In the genomic region with DNA sequence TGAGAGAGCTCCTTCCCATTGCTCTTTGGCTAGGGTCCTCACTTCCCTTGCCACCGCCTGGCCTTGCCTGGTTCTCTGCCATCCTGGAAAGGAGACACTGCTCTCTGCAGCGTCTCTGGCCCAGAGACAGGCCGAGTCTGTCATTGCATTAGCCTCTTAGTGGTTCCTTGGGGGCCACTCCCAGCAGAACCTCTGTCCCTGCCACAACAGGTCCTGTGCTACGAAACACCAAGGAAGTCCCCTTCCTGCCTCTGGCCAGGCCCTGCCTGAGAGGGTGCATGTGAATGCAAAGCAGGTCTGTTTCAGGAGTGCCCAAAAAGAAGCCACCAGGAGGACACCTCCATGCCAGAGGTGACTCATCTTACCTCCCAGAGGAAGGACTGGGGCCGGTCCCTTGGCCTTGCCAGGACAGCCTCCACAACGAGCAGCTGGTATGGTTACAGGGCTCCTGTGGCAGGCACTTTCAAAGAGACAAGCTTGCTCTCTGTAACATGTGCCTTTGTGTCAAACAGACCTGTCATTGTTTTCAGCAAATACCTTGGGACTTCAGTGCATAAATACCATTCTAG, we compare ENCODE assay signal across 9 cellular contexts. TPM values are rescaled to one million over a fixed set of nuclear protein-coding genes. Genes with fewer than 3 reads are reported as not detected.
DNase-seq lines count a peak whose midpoint lies in the region; ATAC-seq and TF ChIP-seq lines count a peak whose summit lies in the region.
"Had no signal": no experiment of that assay in that cellular context is flagged by ENCODE, and none has a peak within 500 bp of the region (broad histone marks: within the 10 kb centered on the region; RNA-seq: fewer than 3 reads in every experiment).

No MANE protein-coding gene starts in this region.

- peaks cover 12 to 15% of the 10 kb centered on the region in 2 donors for H3K4me1 ChIP-seq in left lung
- H3K4me1 ChIP-seq in ovary (ENCODE audit: insufficient read depth) = no peaks in the 10 kb centered on the region

- peaks cover 19% of the 10 kb centered on the region for H3K4me1 Mint-ChIP-seq in activated naive CD8-positive, alpha-beta T cell treated with anti-CD3 and anti-CD28 coated beads for 36 hours

- H3K36me3 Mint-ChIP-seq in activated naive CD8-positive, alpha-beta T cell treated with anti-CD3 and anti-CD28 coated beads for 36 hours = peaks cover 9% of the 10 kb centered on the region

- no peaks in the 10 kb centered on the region for H3K27me3 Mint-ChIP-seq in activated naive CD8-positive, alpha-beta T cell treated with anti-CD3 and anti-CD28 coated beads for 36 hours

- no peak for TF ChIP-seq POLR2A in ovary (IDR thresholded peaks at IDR 0.05)

- peak; percentile 91 for DNase-seq in GM12865 (ENCODE audit: low read depth)
- peak; percentile 27 for DNase-seq in activated naive CD8-positive, alpha-beta T cell treated with anti-CD3 and anti-CD28 coated beads for 36 hours
- DNase-seq in left lung = no peak
- no peak for DNase-seq in NCI-H69 (lab: John Stamatoyannopoulos, UW)
- DNase-seq in ovary = no peak
- no peak for DNase-seq in mesenteric fat pad (ENCODE audit: low spot score)

- peaks cover 0 to 11% of the 10 kb centered on the region in 2 donors for H3K36me3 ChIP-seq in left lung
- H3K36me3 ChIP-seq in ovary = no peaks in the 10 kb centered on the region

- WGBS in ovary, 3 donors = 52 to 58% (median 53%) methylated on average over 6 of the region's 6 CpGs

- no peak for TF ChIP-seq EP300 in ovary (IDR thresholded peaks at IDR 0.05)

- peak overlapping the region; percentile 65 for H3K27ac Mint-ChIP-seq in activated naive CD8-positive, alpha-beta T cell treated with anti-CD3 and anti-CD28 coated beads for 36 hours

- H3K27me3 ChIP-seq in left lung (no peaks in the 10 kb centered on the region), ovary (no peaks in the 10 kb centered on the region)
- H3K27me3 ChIP-seq: SJSA1 had no signal

- H3K9me3 ChIP-seq in left lung = no peaks in the 10 kb centered on the region
- H3K9me3 ChIP-seq in ovary = no peaks in the 10 kb centered on the region
- H3K9me3 ChIP-seq: SJSA1 had no signal

- ATAC-seq in GM19463 (IDR thresholded peaks at IDR 0.05; ENCODE audit: unreplicated experiment) (peak; percentile 62), HG03469 (IDR thresholded peaks at IDR 0.05; ENCODE audit: unreplicated experiment) (peak; percentile 50), left lung (peak; percentile 75)

- H3K27ac ChIP-seq in left lung = peak overlapping the region in 1 of 2 donors; percentile 31
- H3K27ac ChIP-seq in ovary = no peak overlapping the region
- H3K27ac ChIP-seq: SJSA1 had no signal

- TF ChIP-seq CTCF in GM12865 (IDR thresholded peaks at IDR 0.05; ENCODE audit: insufficient read depth, low read depth, low read length, missing control alignments) (no peak), left lung (IDR thresholded peaks at IDR 0.05) (no peak), ovary (IDR thresholded peaks at IDR 0.05) (no peak)

- H3K9me3 Mint-ChIP-seq in activated naive CD8-positive, alpha-beta T cell treated with anti-CD3 and anti-CD28 coated beads for 36 hours = peaks cover 1% of the 10 kb centered on the region

- intact Hi-C loops in left lung (cut with DNase I) (no loop called here), ovary (cut with DNase I) (no loop called here)

- peak overlapping the region; percentile 62 for H3K4me3 Mint-ChIP-seq in activated naive CD8-positive, alpha-beta T cell treated with anti-CD3 and anti-CD28 coated beads for 36 hours

- peak overlapping the region; percentile 63 for H3K4me3 ChIP-seq in GM12865 (ENCODE audit: low read depth, low read length)
- no peak overlapping the region for H3K4me3 ChIP-seq in left lung
- H3K4me3 ChIP-seq in ovary = no peak overlapping the region
- H3K4me3 ChIP-seq: SJSA1 had no signal

RNA-seq across cellular contexts. Expression of a gene that starts 59.6 kb away (rescaled TPM):
- total RNA-seq in activated naive CD8-positive, alpha-beta T cell treated with anti-CD3 and anti-CD28 coated beads for 36 hours = 10 to 100 TPM; 60.7 to 62.6 TPM
- total RNA-seq in left lung (10 to 100 TPM; 46.0 to 66.2 TPM), ovary (10 to 100 TPM; 23.8 to 38.4 (median 33.9) TPM), mesenteric fat pad (48.5 TPM)
- polyA plus RNA-seq in ovary = 10 to 100 TPM; 16.3 to 47.7 TPM

Comparison
In these comparisons a context has a peak if more than half of its experiments do, and no peak if none do; other contexts are left out.
1. DNase-seq: peak in GM12865 (single experiment) and activated naive CD8-positive, alpha-beta T cell treated with anti-CD3 and anti-CD28 coated beads for 36 hours (single experiment); none in left lung (0 of 2), NCI-H69 (single experiment), ovary (0 of 5) and mesenteric fat pad (single experiment).
2. Peak in every context shown above with its lines, with median percentiles within 50 percentile points of each other: ATAC-seq.